ENCODE assay signal across 15 cellular contexts in genomic region chr10:22643696-22644621, GRCh38.
A peak's percentile ranks its signal among the peaks of the same experiment; 100 is the strongest.
DNase-seq lines count a peak whose midpoint lies in the region; ATAC-seq and TF ChIP-seq lines count a peak whose summit lies in the region.
"Had no signal": no experiment of that assay in that cellular context is flagged by ENCODE, and none has a peak within 500 bp of the region (broad histone marks: within the 10 kb centered on the region; RNA-seq: fewer than 3 reads in every experiment).

No MANE protein-coding gene starts in this region.

- peaks cover 0 to 1% (median 0%) of the 10 kb centered on the region in 7 donors for H3K9me3 Mint-ChIP-seq in CD4-positive, CD25-positive, alpha-beta regulatory T cell
- no peaks in the 10 kb centered on the region for H3K9me3 Mint-ChIP-seq in activated T-helper 17 cell treated with anti-CD3 and anti-CD28 coated beads, Interleukin-2, amount 50 U/mL, for 72 hours
- H3K9me3 Mint-ChIP-seq in naive B cell = no peaks in the 10 kb centered on the region

- intact Hi-C loops in adrenal gland (cut with DNase I) = no loop called here

- no peaks in the 10 kb centered on the region for H3K27me3 Mint-ChIP-seq in CD4-positive, CD25-positive, alpha-beta regulatory T cell
- H3K27me3 Mint-ChIP-seq in activated T-helper 17 cell treated with anti-CD3 and anti-CD28 coated beads, Interleukin-2, amount 50 U/mL, for 72 hours = no peaks in the 10 kb centered on the region
- H3K27me3 Mint-ChIP-seq in naive B cell = no peaks in the 10 kb centered on the region

- no peaks in the 10 kb centered on the region for H3K27me3 ChIP-seq in CD4-positive, CD25-positive, alpha-beta regulatory T cell (ENCODE audit: control insufficient read depth, insufficient read depth, low read length)
- H3K27me3 ChIP-seq in adrenal gland = no peaks in the 10 kb centered on the region

- H3K27ac Mint-ChIP-seq in CD4-positive, CD25-positive, alpha-beta regulatory T cell = peak overlapping the region; percentile 89 to 94 (median 93)
- peak overlapping the region; percentile 70 for H3K27ac Mint-ChIP-seq in activated T-helper 17 cell treated with anti-CD3 and anti-CD28 coated beads, Interleukin-2, amount 50 U/mL, for 72 hours
- H3K27ac Mint-ChIP-seq in naive B cell = peak overlapping the region; percentile 17 to 93 (median 72)

- H3K4me3 ChIP-seq in CD4-positive, CD25-positive, alpha-beta regulatory T cell (ENCODE audit: low read depth, low read length) = peak overlapping the region; percentile 22
- H3K4me3 ChIP-seq in HEK293 (ENCODE audit: low read depth, low read length) = no peak overlapping the region
- H3K4me3 ChIP-seq in adrenal gland = no peak overlapping the region
- H3K4me3 ChIP-seq: smooth muscle cell had no signal

- WGBS in adrenal gland, 4 donors = 88 to 98% (median 95%) methylated on average over 9 of the region's 9 CpGs

- peak overlapping the region; percentile 50 to 68 (median 62) for H3K4me3 Mint-ChIP-seq in CD4-positive, CD25-positive, alpha-beta regulatory T cell
- H3K4me3 Mint-ChIP-seq in activated T-helper 17 cell treated with anti-CD3 and anti-CD28 coated beads, Interleukin-2, amount 50 U/mL, for 72 hours = peak overlapping the region; percentile 54
- peak overlapping the region in 2 of 8 donors; percentile 19 to 73 for H3K4me3 Mint-ChIP-seq in naive B cell

- peaks cover 74% of the 10 kb centered on the region for H3K4me1 ChIP-seq in CD4-positive, CD25-positive, alpha-beta regulatory T cell (ENCODE audit: control insufficient read depth, insufficient read depth, low read length, poor library complexity, severe bottlenecking)
- H3K4me1 ChIP-seq in HEK293 (ENCODE audit: control insufficient read depth, insufficient read depth, low read length) = peaks cover 16% of the 10 kb centered on the region; the same call in 1 of the 2 replicates
- peaks cover 5 to 36% of the 10 kb centered on the region in 2 donors for H3K4me1 ChIP-seq in adrenal gland (replicated peaks in 1 of 2)

- no peak for ATAC-seq in CD4-positive, CD25-positive, alpha-beta regulatory T cell (ENCODE audit: low read depth in 2 of 2)
- ATAC-seq in activated T-helper 17 cell treated with anti-CD3 and anti-CD28 coated beads, Interleukin-2, amount 50 U/mL, for 72 hours (replicated peaks) = no peak
- ATAC-seq in naive B cell (ENCODE audit: low read depth in 2 of 2) = no peak

- TF ChIP-seq POLR2A in adrenal gland (IDR thresholded peaks at IDR 0.05) = no peak

- peak overlapping the region; percentile 76 for H3K27ac ChIP-seq in CD4-positive, CD25-positive, alpha-beta regulatory T cell (ENCODE audit: insufficient read depth, low read length, poor library complexity, severe bottlenecking)
- H3K27ac ChIP-seq in HEK293 (ENCODE audit: extremely low read depth, low read depth, low read length) (no peak overlapping the region), adrenal gland (no peak overlapping the region)
- H3K27ac ChIP-seq: RWPE1 had no signal

- peaks cover 26 to 93% (median 77%) of the 10 kb centered on the region in 4 donors for H3K4me1 Mint-ChIP-seq in CD4-positive, CD25-positive, alpha-beta regulatory T cell
- peaks cover 60% of the 10 kb centered on the region for H3K4me1 Mint-ChIP-seq in activated T-helper 17 cell treated with anti-CD3 and anti-CD28 coated beads, Interleukin-2, amount 50 U/mL, for 72 hours
- H3K4me1 Mint-ChIP-seq in naive B cell = peaks cover 56 to 75% (median 65%) of the 10 kb centered on the region in 3 donors

- CTCF ChIA-PET in HEK293 (lab: Yijun Ruan, JAX) = no interaction called here

- peaks cover 15% of the 10 kb centered on the region for H3K36me3 Mint-ChIP-seq in CD4-positive, CD25-positive, alpha-beta regulatory T cell
- peaks cover 5% of the 10 kb centered on the region for H3K36me3 Mint-ChIP-seq in activated T-helper 17 cell treated with anti-CD3 and anti-CD28 coated beads, Interleukin-2, amount 50 U/mL, for 72 hours (ENCODE audit: low read depth)
- peaks cover 5 to 7% of the 10 kb centered on the region in 2 donors for H3K36me3 Mint-ChIP-seq in naive B cell

- POLR2A ChIA-PET in HEK293 (lab: Yijun Ruan, JAX) = no interaction called here

- H3K36me3 ChIP-seq in CD4-positive, CD25-positive, alpha-beta regulatory T cell (ENCODE audit: control insufficient read depth, insufficient read depth, low read length) = no peaks in the 10 kb centered on the region
- H3K36me3 ChIP-seq in HEK293 (ENCODE audit: control insufficient read depth in 2 of 2, insufficient read depth in 1 of 2, low read length in 2 of 2) = no peaks in the 10 kb centered on the region
- no peaks in the 10 kb centered on the region for H3K36me3 ChIP-seq in adrenal gland (replicated peaks in 1 of 2)

- DNase-seq in CD4-positive, CD25-positive, alpha-beta regulatory T cell = no peak
- DNase-seq in naive B cell (no peak), HK-2 (ENCODE audit: unreplicated experiment) (no peak), superior temporal gyrus (ENCODE audit: extremely low spot score) (no peak), adrenal gland (no peak), kidney glomerular epithelial cell (lab: John Stamatoyannopoulos, UW) (no peak)
- DNase-seq: activated CD4-positive, alpha-beta T cell treated with anti-CD3 and anti-CD28 coated beads, Interleukin-2, amount 50 U/mL, for 4 hours; C1 segment of cervical spinal cord; head of caudate nucleus; NCI-H187; NCI-H526 treated with DMSO at 0.1 percent for 48 hours had no signal

- TF ChIP-seq CTCF in HEK293 (tag by site-specific recombination; IDR thresholded peaks at IDR 0.05) = no peak
- no peak for TF ChIP-seq CTCF in adrenal gland (IDR thresholded peaks at IDR 0.05)

- no peaks in the 10 kb centered on the region for H3K9me3 ChIP-seq in CD4-positive, CD25-positive, alpha-beta regulatory T cell (ENCODE audit: control insufficient read depth in 2 of 2, low read length in 2 of 2)
- no peaks in the 10 kb centered on the region for H3K9me3 ChIP-seq in HEK293 (ENCODE audit: control insufficient read depth, insufficient read depth, low read depth, low read length)
- no peaks in the 10 kb centered on the region for H3K9me3 ChIP-seq in adrenal gland (replicated peaks in 1 of 3)

TF ChIP-seq in HEK293, 187 proteins besides CTCF, POLR2A, EP300 and RAD21:
- TF ChIP-seq GLIS1 (tag by site-specific recombination; IDR thresholded peaks at IDR 0.05) (0 out of 2 replicates have a peak, but pooled peaks have one; percentile 40), BCL11B (tag by site-specific recombination; IDR thresholded peaks at IDR 0.05; ENCODE audit: low read depth) (no peak), PRDM4 (tag by site-specific recombination; IDR thresholded peaks at IDR 0.05) (no peak)
